19 cellular contexts compared by ENCODE assay signal in the genomic region with DNA sequence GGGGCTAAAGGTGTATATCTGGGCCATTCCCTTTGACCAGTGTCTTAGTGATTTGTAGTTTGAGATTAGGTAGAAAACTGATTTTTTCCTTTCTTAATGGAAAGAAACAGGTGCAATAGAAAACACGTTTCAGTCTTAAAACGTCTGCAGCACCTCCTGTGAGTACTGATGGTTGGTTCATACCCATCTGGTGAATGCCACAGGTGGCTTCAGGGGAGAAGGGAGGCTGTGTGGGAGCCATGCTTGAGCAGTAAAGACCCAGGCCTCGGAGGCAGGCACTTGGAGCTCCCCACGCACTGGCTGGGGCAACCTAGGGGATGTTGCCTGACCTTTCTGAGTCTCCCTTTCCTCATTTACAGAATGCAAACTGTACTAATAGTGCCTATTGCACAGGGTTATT.
DNase-seq lines count a peak whose midpoint lies in the region; TF ChIP-seq lines count a peak whose summit lies in the region.
"Had no signal": no experiment of that assay in that cellular context is flagged by ENCODE, and none has a peak within 500 bp of the region (broad histone marks: within the 10 kb centered on the region; RNA-seq: fewer than 3 reads in every experiment).

No MANE protein-coding gene starts in this region.

- peaks cover 21% of the 10 kb centered on the region for H3K9me3 ChIP-seq in left ventricle myocardium inferior (replicated peaks)
- no peaks in the 10 kb centered on the region; the same call in 1 of the 2 replicates for H3K9me3 ChIP-seq in MM.1S (replicated peaks; ENCODE audit: insufficient read depth, low read length)
- H3K9me3 ChIP-seq in breast epithelium, result no peaks in the 10 kb centered on the region
- peaks cover 0 to 5% (median 0%) of the 10 kb centered on the region in 5 donors for H3K9me3 ChIP-seq in subcutaneous abdominal adipose tissue (ENCODE audit: control insufficient read depth in 5 of 5, low read length in 5 of 5)
- H3K9me3 ChIP-seq: BE2C had no signal

- no peaks in the 10 kb centered on the region for H3K36me3 ChIP-seq in left ventricle myocardium inferior
- no peaks in the 10 kb centered on the region for H3K36me3 ChIP-seq in MM.1S (replicated peaks; ENCODE audit: insufficient read depth, low read length)
- H3K36me3 ChIP-seq in breast epithelium, result no peaks in the 10 kb centered on the region
- no peaks in the 10 kb centered on the region for H3K36me3 ChIP-seq in subcutaneous abdominal adipose tissue (ENCODE audit: control insufficient read depth in 5 of 5, insufficient read depth in 5 of 5, low read length in 5 of 5)
- H3K36me3 ChIP-seq: BE2C had no signal

- in situ Hi-C loops in GM13976 (cut with MboI; ENCODE audit: low sequenced_read_pairs, unreplicated experiment), result no loop called here

- TF ChIP-seq CTCF in left ventricle myocardium inferior (IDR thresholded peaks at IDR 0.05; ENCODE audit: borderline replicate concordance) (no peak), MM.1S (IDR thresholded peaks at IDR 0.05; ENCODE audit: low read length) (no peak), breast epithelium (IDR thresholded peaks at IDR 0.05) (no peak), GM10248 (IDR thresholded peaks at IDR 0.05; ENCODE audit: control extremely low read depth, extremely low read depth, low read depth, missing control alignments) (no peak), GM13976 (IDR thresholded peaks at IDR 0.05; ENCODE audit: borderline replicate concordance, control extremely low read depth, extremely low read depth, insufficient read depth, missing control alignments) (no peak)

- DNase-seq in left ventricle myocardium inferior (no peak), cardiac septum (ENCODE audit: low spot score) (no peak), MM.1S (peak; percentile 13), breast epithelium (ENCODE audit: low spot score in 2 of 2) (no peak), GM10248 (ENCODE audit: extremely low spot score) (no peak), GM13976 (ENCODE audit: low spot score) (no peak), DMS79 treated with DMSO at 0.1 percent for 48 hours (lab: John Stamatoyannopoulos, UW) (no peak)
- DNase-seq: BE2C; CD4-positive, alpha-beta memory T cell; MV-4-11; NCI-H1105 treated with DMSO at 0.1 percent for 48 hours; NCI-H2029 treated with DMSO at 0.1 percent for 48 hours; NCI-H345; NCI-H524; RPMI8226; SHP77 treated with DMSO at 0.1 percent for 48 hours had no signal

- intact Hi-C loops in left ventricle myocardium inferior (cut with micrococcal nuclease) (loop anchor here (10.0 kb wide), 1 partner anchor 159 kb away; no protein-coding TSS in a partner anchor), cardiac septum (cut with DNase I) (loop anchor here (5.0 to 10.0 kb wide), 2 partner anchors 111 to 168 kb away; no protein-coding TSS in a partner anchor), breast epithelium (cut with DNase I; ENCODE audit: low total_unique reads) (no loop called here)

- H3K27ac ChIP-seq in left ventricle myocardium inferior (replicated peaks) (peak overlapping the region; percentile 59), MM.1S (ENCODE audit: low read length) (no peak overlapping the region), breast epithelium (peak overlapping the region; percentile 50 to 84), subcutaneous abdominal adipose tissue (ENCODE audit: low read depth, low read length) (peak overlapping the region; percentile 21)
- H3K27ac ChIP-seq: SK-N-MC had no signal

- TF ChIP-seq POLR2A in breast epithelium (IDR thresholded peaks at IDR 0.05), result no peak

- no peaks in the 10 kb centered on the region for H3K79me2 ChIP-seq in MM.1S (ENCODE audit: low read length)

- 0 out of 2 replicates have a peak, but pooled peaks cover 4% of the 10 kb centered on the region for H3F3A ChIP-seq in MM.1S (ENCODE audit: insufficient read depth, low read length)

- H4K20me1 ChIP-seq in MM.1S (ENCODE audit: insufficient read depth, low read length), result no peaks in the 10 kb centered on the region

- H2AFZ ChIP-seq in MM.1S (ENCODE audit: low read length), result no peak overlapping the region

- no peak overlapping the region for H3K9ac ChIP-seq in MM.1S (ENCODE audit: low read length)
- H3K9ac ChIP-seq in subcutaneous abdominal adipose tissue (ENCODE audit: low read length in 5 of 5), result no peak overlapping the region

- H3K4me3 ChIP-seq in left ventricle myocardium inferior (no peak overlapping the region), MM.1S (ENCODE audit: low read length) (no peak overlapping the region), breast epithelium (no peak overlapping the region), subcutaneous abdominal adipose tissue (ENCODE audit: low read depth in 1 of 5, low read length in 5 of 5) (no peak overlapping the region)
- H3K4me3 ChIP-seq: A549, SK-N-MC had no signal

- POLR2A ChIA-PET in GM10248 (lab: Yijun Ruan, JAX), result no interaction called here

- CTCF ChIA-PET in GM10248 (lab: Yijun Ruan, JAX), result interaction anchor here (1.0 to 1.2 kb wide), 2 partner anchors 13 to 19 kb away, joined by 3 read pairs; no protein-coding TSS in a partner anchor

- no peaks in the 10 kb centered on the region for H3K9me2 ChIP-seq in MM.1S (replicated peaks; ENCODE audit: insufficient read depth, low read length)

- H3K4me1 ChIP-seq in left ventricle myocardium inferior, result peaks cover 36% of the 10 kb centered on the region
- peaks cover 18% of the 10 kb centered on the region for H3K4me1 ChIP-seq in MM.1S (ENCODE audit: low read length)
- no peaks in the 10 kb centered on the region for H3K4me1 ChIP-seq in breast epithelium
- peaks cover 20 to 45% (median 40%) of the 10 kb centered on the region in 5 donors for H3K4me1 ChIP-seq in subcutaneous abdominal adipose tissue (ENCODE audit: control insufficient read depth in 5 of 5, insufficient read depth in 5 of 5, low read length in 5 of 5)
- H3K4me1 ChIP-seq: BE2C had no signal

- H3K27me3 ChIP-seq in left ventricle myocardium inferior (ENCODE audit: low read depth) (no peaks in the 10 kb centered on the region), MM.1S (replicated peaks; ENCODE audit: insufficient read depth, low read length) (peaks cover 11% of the 10 kb centered on the region; the same call in 1 of the 2 replicates), breast epithelium (no peaks in the 10 kb centered on the region), subcutaneous abdominal adipose tissue (ENCODE audit: control insufficient read depth in 5 of 5, insufficient read depth in 4 of 5, low read length in 5 of 5) (no peaks in the 10 kb centered on the region)

- no peak overlapping the region for H3K4me2 ChIP-seq in MM.1S (ENCODE audit: low read depth, low read length)
- H3K4me2 ChIP-seq: A549 had no signal
